In genomic region chr15:56042982-56043980, GRCh38 we compare ENCODE assay signal across 9 cellular contexts. TPM values are rescaled to one million over a fixed set of nuclear protein-coding genes. Genes with fewer than 3 reads are reported as not detected.
DNase-seq lines count a peak whose midpoint lies in the region; ATAC-seq, FAIRE-seq and TF ChIP-seq lines count a peak whose summit lies in the region.
"Had no signal": no experiment of that assay in that cellular context is flagged by ENCODE, and none has a peak within 500 bp of the region (broad histone marks: within the 10 kb centered on the region; RNA-seq: fewer than 3 reads in every experiment).

No MANE protein-coding gene starts in this region.

- no peaks in the 10 kb centered on the region for H3K9me3 ChIP-seq in OCI-LY3 (ENCODE audit: insufficient read depth, low read length)

- H3K4me2 ChIP-seq in OCI-LY3 (ENCODE audit: low read length): peak overlapping the region; percentile 39; the same call in 1 of the 2 replicates

- TF ChIP-seq CTCF in OCI-LY3 (IDR thresholded peaks at IDR 0.05; ENCODE audit: low read depth, low read length) (no peak), neural crest cell (conservative IDR thresholded peaks at IDR 0.05) (no peak)

- H3K27me3 ChIP-seq in OCI-LY3 (ENCODE audit: low read depth, low read length): peaks cover 2% of the 10 kb centered on the region; the same call in 1 of the 2 replicates

- peaks cover 29% of the 10 kb centered on the region for H3K4me1 Mint-ChIP-seq in neural crest cell

- H3K79me2 ChIP-seq in OCI-LY3 (ENCODE audit: low read length): no peaks in the 10 kb centered on the region
- H3K79me2 ChIP-seq: parathyroid adenoma had no signal

- H3K9ac ChIP-seq in OCI-LY3 (ENCODE audit: low read length): no peak overlapping the region
- H3K9ac ChIP-seq: parathyroid adenoma had no signal

- H3K9me3 Mint-ChIP-seq in activated naive CD4-positive, alpha-beta T cell treated with anti-CD3 and anti-CD28 coated beads, Interleukin-2, amount 50 U/mL, for 72 hours: peaks cover 9 to 12% of the 10 kb centered on the region in 2 donors
- H3K9me3 Mint-ChIP-seq in neural crest cell: peaks cover 8% of the 10 kb centered on the region

- H3K27ac ChIP-seq in OCI-LY3 (ENCODE audit: low read length): no peak overlapping the region
- H3K27ac ChIP-seq: parathyroid adenoma, PC-9 had no signal

- DNase-seq in GM18507 (ENCODE audit: extremely low spot score, insufficient read length, low read depth): no peak
- peak in 1 of 2 donors; percentile 21 for DNase-seq in activated naive CD4-positive, alpha-beta T cell treated with anti-CD3 and anti-CD28 coated beads, Interleukin-2, amount 50 U/mL, for 72 hours (ENCODE audit: low spot score in 2 of 2)
- no peak for DNase-seq in neural crest cell (ENCODE audit: low read depth, low spot score)

- FAIRE-seq in GM18507 (lab: Jason Lieb, UNC): peak; percentile 12

- H4K20me1 ChIP-seq in OCI-LY3 (ENCODE audit: insufficient read depth, low read length): no peaks in the 10 kb centered on the region

- no peak overlapping the region for H3K4me3 Mint-ChIP-seq in neural crest cell

- no peak overlapping the region; the same call in 1 of the 2 replicates for H2AFZ ChIP-seq in OCI-LY3 (ENCODE audit: low read depth, low read length)
- H2AFZ ChIP-seq: PC-9 had no signal

- ATAC-seq in activated naive CD4-positive, alpha-beta T cell treated with anti-CD3 and anti-CD28 coated beads, Interleukin-2, amount 50 U/mL, for 72 hours: peak; percentile 78 to 87
- ATAC-seq in GM18858 (IDR thresholded peaks at IDR 0.05; ENCODE audit: unreplicated experiment) (no peak), HG02610 (IDR thresholded peaks at IDR 0.05; ENCODE audit: unreplicated experiment) (no peak), GM18502 (IDR thresholded peaks at IDR 0.05; ENCODE audit: poor library complexity, unreplicated experiment) (no peak)

- H3K36me3 ChIP-seq in OCI-LY3 (replicated peaks; ENCODE audit: low read depth, low read length): no peaks in the 10 kb centered on the region

- no peak overlapping the region for H3K4me3 ChIP-seq in OCI-LY3 (ENCODE audit: low read length)
- H3K4me3 ChIP-seq: PC-9 had no signal

- no peaks in the 10 kb centered on the region for H3K27me3 Mint-ChIP-seq in neural crest cell (ENCODE audit: low read depth)

- peaks cover 14% of the 10 kb centered on the region for H3K4me1 ChIP-seq in OCI-LY3 (ENCODE audit: low read length)

- H3K27ac Mint-ChIP-seq in activated naive CD4-positive, alpha-beta T cell treated with anti-CD3 and anti-CD28 coated beads, Interleukin-2, amount 50 U/mL, for 72 hours: peak overlapping the region; percentile 86 to 88
- peak overlapping the region; percentile 39 for H3K27ac Mint-ChIP-seq in neural crest cell (ENCODE audit: unreplicated experiment)

- peaks cover 11 to 40% of the 10 kb centered on the region in 2 donors for H3K36me3 Mint-ChIP-seq in activated naive CD4-positive, alpha-beta T cell treated with anti-CD3 and anti-CD28 coated beads, Interleukin-2, amount 50 U/mL, for 72 hours
- H3K36me3 Mint-ChIP-seq in neural crest cell (ENCODE audit: low read depth): no peaks in the 10 kb centered on the region

RNA-seq across cellular contexts. Expression of gene NEDD4, which starts 49.9 kb away (rescaled TPM):
- total RNA-seq in activated naive CD4-positive, alpha-beta T cell treated with anti-CD3 and anti-CD28 coated beads, Interleukin-2, amount 50 U/mL, for 72 hours: 10 to 100 TPM; 14.8 to 15.0 TPM
- 20.3 and 22.8 TPM in 2 replicates for total RNA-seq in neural crest cell

Comparison
In these comparisons a context has a peak if more than half of its experiments do, and no peak if none do; other contexts are left out.
1. ATAC-seq: peak in activated naive CD4-positive, alpha-beta T cell treated with anti-CD3 and anti-CD28 coated beads, Interleukin-2, amount 50 U/mL, for 72 hours (2 of 2); none in GM18858 (single experiment), HG02610 (single experiment) and GM18502 (single experiment).